Comparison of ENCODE assay signal across 8 cellular contexts in genomic region chr12:64759035-64759894, GRCh38. TPM values are rescaled to one million over a fixed set of nuclear protein-coding genes. Genes with fewer than 3 reads are reported as not detected.
DNase-seq lines count a peak whose midpoint lies in the region; ATAC-seq and TF ChIP-seq lines count a peak whose summit lies in the region.

Gene GNS (minus strand): TSS chr12:64759406. CDS start chr12:64759276, 130 bp downstream.

- ATAC-seq in GM21576 (IDR thresholded peaks at IDR 0.05; ENCODE audit: unreplicated experiment), result peak; percentile 79
- peak; percentile 92 to 95 for ATAC-seq in activated T-cell treated with anti-CD3 and anti-CD28 coated beads, Interleukin-2, amount 50 U/mL, for 4 hours

- H3K27me3 Mint-ChIP-seq in activated T-cell treated with anti-CD3 and anti-CD28 coated beads, Interleukin-2, amount 50 U/mL, for 4 hours (ENCODE audit: low read depth), result no peaks in the 10 kb centered on the region

- WGBS in esophagus, 2 donors, result 0% methylated on average over 63 to 67 of the region's 67 CpGs

- H3K27ac ChIP-seq in esophagus (ENCODE audit: low read depth in 2 of 2, low read length in 1 of 2) (peak within 1 kb of the TSS; percentile 71 to 90), muscle layer of colon (ENCODE audit: low read depth, low read length) (peak within 1 kb of the TSS; percentile 86)

- H3K9me3 Mint-ChIP-seq in activated T-cell treated with anti-CD3 and anti-CD28 coated beads, Interleukin-2, amount 50 U/mL, for 4 hours, result no peaks in the 10 kb centered on the region

- H3K36me3 ChIP-seq in esophagus (ENCODE audit: control insufficient read depth in 2 of 2, insufficient read depth in 2 of 2, low read length in 1 of 2) (no peaks in the 10 kb centered on the region), muscle layer of colon (ENCODE audit: insufficient read depth, low read length) (peaks cover 1% of the 10 kb centered on the region)

- DNase-seq in DMS114 treated with DMSO at 0.1 percent for 48 hours (lab: John Stamatoyannopoulos, UW; ENCODE audit: unreplicated experiment) (peak; percentile 89), KBM-7 (peak; percentile 97)
- peak; percentile 93 for DNase-seq in activated T-cell treated with anti-CD3 and anti-CD28 coated beads, Interleukin-2, amount 50 U/mL, for 4 hours
- peak; percentile 92 for DNase-seq in stimulated activated CD8-positive, alpha-beta memory T cell treated with anti-CD3 and anti-CD28 coated beads, Interleukin-7, amount 100 ng/mL, for 24 hours (ENCODE audit: low read depth)

- H3K4me1 ChIP-seq in esophagus (ENCODE audit: control insufficient read depth in 2 of 2, insufficient read depth in 2 of 2, low read length in 1 of 2), result no peaks in the 10 kb centered on the region
- H3K4me1 ChIP-seq in muscle layer of colon (ENCODE audit: insufficient read depth, low read length), result peaks cover 5% of the 10 kb centered on the region

- H3K4me3 Mint-ChIP-seq in activated T-cell treated with anti-CD3 and anti-CD28 coated beads, Interleukin-2, amount 50 U/mL, for 4 hours, result peak within 1 kb of the TSS; percentile 95

- H3K27me3 ChIP-seq in esophagus (ENCODE audit: control insufficient read depth in 1 of 2, insufficient read depth in 2 of 2, low read length in 2 of 2) (no peaks in the 10 kb centered on the region), muscle layer of colon (ENCODE audit: control insufficient read depth in 1 of 2, insufficient read depth in 2 of 2, low read length in 2 of 2) (no peaks in the 10 kb centered on the region)

- peak within 1 kb of the TSS; percentile 57 for H3K9ac ChIP-seq in muscle layer of colon (ENCODE audit: low read length)

- H3K4me3 ChIP-seq in esophagus (ENCODE audit: low read depth in 1 of 2, low read length in 2 of 2) (peak within 1 kb of the TSS; percentile 84 to 93), muscle layer of colon (ENCODE audit: low read depth in 1 of 2, low read length in 2 of 2) (peak within 1 kb of the TSS; percentile 88 to 99)

- peaks cover 3% of the 10 kb centered on the region for H3K36me3 Mint-ChIP-seq in activated T-cell treated with anti-CD3 and anti-CD28 coated beads, Interleukin-2, amount 50 U/mL, for 4 hours (ENCODE audit: insufficient read depth)

- in situ Hi-C loops in KBM-7 (cut with MboI; ENCODE audit: low pct_unique_long_range_greater_than_20kb, low sequenced_read_pairs), result no loop called here

- H3K4me1 Mint-ChIP-seq in activated T-cell treated with anti-CD3 and anti-CD28 coated beads, Interleukin-2, amount 50 U/mL, for 4 hours (ENCODE audit: low read depth), result peaks cover 44% of the 10 kb centered on the region

- H3K9me3 ChIP-seq in esophagus (ENCODE audit: control insufficient read depth in 2 of 2, insufficient read depth in 1 of 2, low read depth in 1 of 2, low read length in 1 of 2) (no peaks in the 10 kb centered on the region), muscle layer of colon (ENCODE audit: low read length) (no peaks in the 10 kb centered on the region)

TF ChIP-seq in PFSK-1, 5 proteins besides CTCF, POLR2A, EP300 and RAD21:
- peak; percentile 51; the same call in 1 of the 2 replicates for TF ChIP-seq TAF1 (IDR thresholded peaks at IDR 0.05; ENCODE audit: borderline replicate concordance, insufficient read depth, low read length)
- peak; percentile 29 for TF ChIP-seq SIN3A (IDR thresholded peaks at IDR 0.05; ENCODE audit: borderline replicate concordance, insufficient read depth, low read length)
- TF ChIP-seq FOXP2 (optimal IDR thresholded peaks at IDR 0.05; ENCODE audit: borderline replicate concordance, extremely low read depth, extremely low read length, insufficient read depth), result peak; percentile 74
- TF ChIP-seq, protein P1, sequence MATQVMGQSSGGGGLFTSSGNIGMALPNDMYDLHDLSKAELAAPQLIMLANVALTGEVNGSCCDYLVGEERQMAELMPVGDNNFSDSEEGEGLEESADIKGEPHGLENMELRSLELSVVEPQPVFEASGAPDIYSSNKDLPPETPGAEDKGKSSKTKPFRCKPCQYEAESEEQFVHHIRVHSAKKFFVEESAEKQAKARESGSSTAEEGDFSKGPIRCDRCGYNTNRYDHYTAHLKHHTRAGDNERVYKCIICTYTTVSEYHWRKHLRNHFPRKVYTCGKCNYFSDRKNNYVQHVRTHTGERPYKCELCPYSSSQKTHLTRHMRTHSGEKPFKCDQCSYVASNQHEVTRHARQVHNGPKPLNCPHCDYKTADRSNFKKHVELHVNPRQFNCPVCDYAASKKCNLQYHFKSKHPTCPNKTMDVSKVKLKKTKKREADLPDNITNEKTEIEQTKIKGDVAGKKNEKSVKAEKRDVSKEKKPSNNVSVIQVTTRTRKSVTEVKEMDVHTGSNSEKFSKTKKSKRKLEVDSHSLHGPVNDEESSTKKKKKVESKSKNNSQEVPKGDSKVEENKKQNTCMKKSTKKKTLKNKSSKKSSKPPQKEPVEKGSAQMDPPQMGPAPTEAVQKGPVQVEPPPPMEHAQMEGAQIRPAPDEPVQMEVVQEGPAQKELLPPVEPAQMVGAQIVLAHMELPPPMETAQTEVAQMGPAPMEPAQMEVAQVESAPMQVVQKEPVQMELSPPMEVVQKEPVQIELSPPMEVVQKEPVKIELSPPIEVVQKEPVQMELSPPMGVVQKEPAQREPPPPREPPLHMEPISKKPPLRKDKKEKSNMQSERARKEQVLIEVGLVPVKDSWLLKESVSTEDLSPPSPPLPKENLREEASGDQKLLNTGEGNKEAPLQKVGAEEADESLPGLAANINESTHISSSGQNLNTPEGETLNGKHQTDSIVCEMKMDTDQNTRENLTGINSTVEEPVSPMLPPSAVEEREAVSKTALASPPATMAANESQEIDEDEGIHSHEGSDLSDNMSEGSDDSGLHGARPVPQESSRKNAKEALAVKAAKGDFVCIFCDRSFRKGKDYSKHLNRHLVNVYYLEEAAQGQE (IDR thresholded peaks at IDR 0.05; ENCODE audit: insufficient read depth in 1 of 2, low read depth in 2 of 2, low read length in 2 of 2), result 0 out of 4 replicates have a peak, but pooled peaks of 1 of the 2 experiments have one; percentile 31
- TF ChIP-seq POLR2AphosphoS5 (IDR thresholded peaks at IDR 0.05; ENCODE audit: low read depth, low read length), result peak; percentile 79

RNA-seq across cellular contexts. Expression of gene GNS, which starts in this region (rescaled TPM):
- polyA plus RNA-seq in PFSK-1 (2012; ENCODE audit: insufficient read length, low read depth), result 52.0 TPM
- 10 to 100 TPM; 15.7 to 17.2 (median 16.0) TPM for total RNA-seq in activated T-cell treated with anti-CD3 and anti-CD28 coated beads, Interleukin-2, amount 50 U/mL, for 4 hours
- polyA plus RNA-seq in esophagus, result 1 to 10 TPM; 3.3 to 9.9 TPM

Comparison
In these comparisons a context has a peak if more than half of its experiments do, and no peak if none do; other contexts are left out.
1. Peak in every context shown above with its lines: DNase-seq, ATAC-seq, H3K4me3 ChIP-seq and H3K27ac ChIP-seq.